In genomic region chr22:29203456-29203855, GRCh38 we compare ENCODE assay signal across 19 cellular contexts. TPM values are rescaled to one million over a fixed set of nuclear protein-coding genes. Genes with fewer than 3 reads are reported as not detected.
A peak's percentile ranks its signal among the peaks of the same experiment; 100 is the strongest.
DNase-seq lines count a peak whose midpoint lies in the region; ATAC-seq, FAIRE-seq and TF ChIP-seq lines count a peak whose summit lies in the region.
"Had no signal": no experiment of that assay in that cellular context is flagged by ENCODE, and none has a peak within 500 bp of the region (broad histone marks: within the 10 kb centered on the region; RNA-seq: fewer than 3 reads in every experiment).

No MANE protein-coding gene starts in this region.

- H3K36me3 Mint-ChIP-seq in immature natural killer cell (no peaks in the 10 kb centered on the region), GM23338 (ENCODE audit: low read depth) (no peaks in the 10 kb centered on the region; the same call in 2 of the 3 replicates)
- H3K36me3 Mint-ChIP-seq: activated naive CD8-positive, alpha-beta T cell; CD8-positive, alpha-beta T cell had no signal

- TF ChIP-seq CTCF in SK-N-SH (IDR thresholded peaks at IDR 0.05) (no peak), GM23338 (conservative IDR thresholded peaks at IDR 0.05; ENCODE audit: low read depth in 2 of 2) (no peak), ascending aorta (IDR thresholded peaks at IDR 0.05) (no peak)

- peaks cover 38 to 41% of the 10 kb centered on the region in 2 donors for H3K4me1 Mint-ChIP-seq in immature natural killer cell
- H3K4me1 Mint-ChIP-seq in GM23338, result peaks cover 22% of the 10 kb centered on the region

- ATAC-seq in GM23338, result no peak
- ATAC-seq: body of pancreas had no signal

- no peak for TF ChIP-seq EP300 in SK-N-SH (IDR thresholded peaks at IDR 0.05; ENCODE audit: borderline replicate concordance in 1 of 2, low read depth in 1 of 2, low read length in 1 of 2)

- H3K27me3 Mint-ChIP-seq in immature natural killer cell (ENCODE audit: low read depth in 3 of 3) (peaks cover 4 to 7% (median 4%) of the 10 kb centered on the region in 3 donors), GM23338 (ENCODE audit: insufficient read depth, low read depth, poor library complexity) (peaks cover 21% of the 10 kb centered on the region)

- H3F3A ChIP-seq in SK-N-SH (replicated peaks; ENCODE audit: insufficient read depth) (no peaks in the 10 kb centered on the region), GM23338 (replicated peaks; ENCODE audit: low read depth) (0 out of 2 replicates have a peak, but pooled peaks cover 17% of the 10 kb centered on the region)

- H3K9me3 Mint-ChIP-seq in immature natural killer cell (no peaks in the 10 kb centered on the region), GM23338 (no peaks in the 10 kb centered on the region)
- H3K9me3 Mint-ChIP-seq: CD8-positive, alpha-beta T cell; H9 had no signal

- no peak for DNase-seq in GM12891 (ENCODE audit: insufficient read length, low spot score)
- no peak for DNase-seq in SJSA1 (ENCODE audit: low read depth in 1 of 2, low spot score in 2 of 2)
- no peak for DNase-seq in immature natural killer cell
- DNase-seq in SK-N-SH, result no peak
- DNase-seq in GM23338 (ENCODE audit: low spot score), result no peak
- no peak for DNase-seq in DMS 273 (lab: John Stamatoyannopoulos, UW; ENCODE audit: unreplicated experiment)
- no peak for DNase-seq in ascending aorta (ENCODE audit: low spot score in 2 of 2)
- DNase-seq: DMS53, NCI-H1436 treated with DMSO at 0.1 percent for 48 hours had no signal

- POLR2A ChIA-PET in SK-N-SH (lab: Yijun Ruan, JAX), result interaction anchor here (0.6 to 0.7 kb wide), 2 partner anchors 37 to 431 kb away, joined by 4 to 5 read pairs; partner anchors contain the start of gene CCDC117

- H4K20me1 ChIP-seq in BLaER1 treated with 17β-estradiol and CSF1 and Interleukin-3, amounts not matched to agents 10 nM and 100 nM, result peaks cover 0 to 88% (median 69%) of the 10 kb centered on the region in 11 experiments; a peak in 18 of 22 replicates
- H4K20me1 ChIP-seq in SK-N-SH (ENCODE audit: insufficient read depth) (no peaks in the 10 kb centered on the region), GM23338 (replicated peaks; ENCODE audit: insufficient read depth) (no peaks in the 10 kb centered on the region)

- CTCF ChIA-PET in SK-N-SH (lab: Yijun Ruan, JAX), result interaction anchor here (1.0 to 5.5 kb wide), 7 partner anchors 11 to 53 kb away, joined by 3 to 49 read pairs (median 4); no protein-coding TSS in a partner anchor

- TF ChIP-seq POLR2A in GM12891 (IDR thresholded peaks at IDR 0.05; ENCODE audit: low read depth, low read length), result no peak

- 88% methylated on average over 4 of the region's 4 CpGs for WGBS in SK-N-SH (ENCODE audit: low lambda C conversion rate)

- H3K27ac Mint-ChIP-seq in immature natural killer cell, result peak overlapping the region in 3 of 6 donors; percentile 53 to 78 (median 74)
- H3K27ac Mint-ChIP-seq in GM23338, result no peak overlapping the region
- H3K27ac Mint-ChIP-seq: activated naive CD8-positive, alpha-beta T cell; CD8-positive, alpha-beta T cell had no signal

- peak overlapping the region in 4 of 5 donors; percentile 40 to 72 (median 46) for H3K4me3 Mint-ChIP-seq in immature natural killer cell
- H3K4me3 Mint-ChIP-seq in GM23338, result no peak overlapping the region; the same call in 2 of the 3 replicates
- H3K4me3 Mint-ChIP-seq: CD8-positive, alpha-beta T cell; H9 had no signal

- H3K36me3 ChIP-seq in BLaER1 treated with 17β-estradiol and CSF1 and Interleukin-3, amounts not matched to agents 10 nM and 100 nM, result no peaks in the 10 kb centered on the region
- H3K36me3 ChIP-seq in SJSA1, result peaks cover 23% of the 10 kb centered on the region
- no peaks in the 10 kb centered on the region for H3K36me3 ChIP-seq in SK-N-SH (replicated peaks in 1 of 2; ENCODE audit: control insufficient read depth in 1 of 2, insufficient read depth in 2 of 2, low read length in 1 of 2)
- H3K36me3 ChIP-seq in GM23338 (ENCODE audit: insufficient read depth), result no peaks in the 10 kb centered on the region
- H3K36me3 ChIP-seq in ascending aorta, result no peaks in the 10 kb centered on the region
- H3K36me3 ChIP-seq: heart left ventricle, tibial nerve had no signal

- no peaks in the 10 kb centered on the region for H3K79me2 ChIP-seq in SK-N-SH (ENCODE audit: insufficient read depth)
- no peaks in the 10 kb centered on the region for H3K79me2 ChIP-seq in GM23338 (replicated peaks; ENCODE audit: insufficient read depth)

- no peaks in the 10 kb centered on the region for H3K9me3 ChIP-seq in BLaER1 treated with 17β-estradiol and CSF1 and Interleukin-3, amounts not matched to agents 10 nM and 100 nM (replicated peaks in 1 of 11)
- no peaks in the 10 kb centered on the region for H3K9me3 ChIP-seq in SJSA1 (replicated peaks)
- no peaks in the 10 kb centered on the region for H3K9me3 ChIP-seq in SK-N-SH
- H3K9me3 ChIP-seq in ascending aorta, result no peaks in the 10 kb centered on the region
- H3K9me3 ChIP-seq: body of pancreas, psoas muscle, tibial nerve had no signal

- H3K4me3 ChIP-seq in BLaER1 treated with 17β-estradiol and CSF1 and Interleukin-3, amounts not matched to agents 10 nM and 100 nM, result no peak overlapping the region
- H3K4me3 ChIP-seq in SJSA1, result no peak overlapping the region
- no peak overlapping the region for H3K4me3 ChIP-seq in SK-N-SH (ENCODE audit: low read depth in 2 of 2, low read length in 1 of 2)
- no peak overlapping the region for H3K4me3 ChIP-seq in GM23338
- H3K4me3 ChIP-seq in ascending aorta, result no peak overlapping the region
- H3K4me3 ChIP-seq: body of pancreas, heart left ventricle, psoas muscle, tibial nerve had no signal

- intact Hi-C loops in ascending aorta (cut with DNase I), result no loop called here

- H3K27ac ChIP-seq in BLaER1 treated with 17β-estradiol and CSF1 and Interleukin-3, amounts not matched to agents 10 nM and 100 nM, result peak overlapping the region in 3 of 11 experiments; percentile 35 to 58 (median 51); a peak in 2 of 22 replicates
- H3K27ac ChIP-seq in SJSA1 (peak overlapping the region; percentile 88), SK-N-SH (ENCODE audit: low read depth in 2 of 2, low read length in 1 of 2) (no peak overlapping the region), GM23338 (ENCODE audit: low read depth) (no peak overlapping the region), ascending aorta (no peak overlapping the region)
- H3K27ac ChIP-seq: psoas muscle had no signal

- H3K9ac ChIP-seq in BLaER1 treated with 17β-estradiol and CSF1 and Interleukin-3, amounts not matched to agents 10 nM and 100 nM, result peak overlapping the region in 1 of 11 experiments; percentile 4; a peak in 2 of 22 replicates
- no peak overlapping the region for H3K9ac ChIP-seq in SK-N-SH

- H2AFZ ChIP-seq in SK-N-SH (ENCODE audit: low read depth) (no peak overlapping the region), GM23338 (no peak overlapping the region)

- no peak for TF ChIP-seq RAD21 in SK-N-SH (IDR thresholded peaks at IDR 0.05; ENCODE audit: low read length)

- H3K4me2 ChIP-seq in BLaER1 treated with 17β-estradiol and CSF1 and Interleukin-3, amounts not matched to agents 10 nM and 100 nM, result peak overlapping the region; percentile 58 to 97 (median 85); a peak in 21 of 22 replicates
- no peak overlapping the region for H3K4me2 ChIP-seq in SK-N-SH
- H3K4me2 ChIP-seq in GM23338, result no peak overlapping the region

- H3K27me3 ChIP-seq in BLaER1 treated with 17β-estradiol and CSF1 and Interleukin-3, amounts not matched to agents 10 nM and 100 nM, result peaks cover 83 to 95% (median 88%) of the 10 kb centered on the region in 11 experiments
- no peaks in the 10 kb centered on the region for H3K27me3 ChIP-seq in SJSA1 (replicated peaks)
- H3K27me3 ChIP-seq in SK-N-SH (ENCODE audit: insufficient read depth), result no peaks in the 10 kb centered on the region; the same call in 1 of the 2 replicates
- H3K27me3 ChIP-seq in GM23338 (ENCODE audit: insufficient read depth), result peaks cover 7% of the 10 kb centered on the region; the same call in 1 of the 2 replicates
- no peaks in the 10 kb centered on the region for H3K27me3 ChIP-seq in ascending aorta
- H3K27me3 ChIP-seq: body of pancreas had no signal

- H3K9me2 ChIP-seq in SK-N-SH (no peaks in the 10 kb centered on the region), GM23338 (ENCODE audit: insufficient read depth) (no peaks in the 10 kb centered on the region)

- H3K4me1 ChIP-seq in BLaER1 treated with 17β-estradiol and CSF1 and Interleukin-3, amounts not matched to agents 10 nM and 100 nM, result peaks cover 42 to 77% (median 66%) of the 10 kb centered on the region in 10 experiments
- H3K4me1 ChIP-seq in SJSA1 (replicated peaks), result peaks cover 78% of the 10 kb centered on the region
- H3K4me1 ChIP-seq in SK-N-SH (ENCODE audit: control insufficient read depth in 1 of 2, insufficient read depth in 2 of 2, low read depth in 1 of 2, low read length in 1 of 2), result peaks cover 0 to 7% of the 10 kb centered on the region in 2 experiments; a peak in 1 of 4 replicates
- H3K4me1 ChIP-seq in GM23338 (ENCODE audit: insufficient read depth), result peaks cover 14% of the 10 kb centered on the region; the same call in 1 of the 2 replicates
- H3K4me1 ChIP-seq in ascending aorta, result no peaks in the 10 kb centered on the region
- H3K4me1 ChIP-seq: psoas muscle had no signal

- FAIRE-seq in GM12891 (lab: Jason Lieb, UNC), result peak; percentile 5
- FAIRE-seq: colon, HTR-8/SVneo had no signal

TF ChIP-seq in GM12891, 5 proteins besides CTCF, POLR2A, EP300 and RAD21 (continues in another document):
- no peak for TF ChIP-seq TAF1 (IDR thresholded peaks at IDR 0.05; ENCODE audit: low read depth, low read length)
- TF ChIP-seq POU2F2 (IDR thresholded peaks at IDR 0.05; ENCODE audit: low read depth, low read length), result no peak
- TF ChIP-seq SPI1 (IDR thresholded peaks at IDR 0.05; ENCODE audit: low read depth, low read length), result peak; percentile 28; the same call in 1 of the 2 replicates

TF ChIP-seq in SK-N-SH, 30 proteins besides CTCF, POLR2A, EP300 and RAD21:
- no peak for TF ChIP-seq TCF12 (IDR thresholded peaks at IDR 0.05)

TF ChIP-seq in GM23338, 12 proteins besides CTCF, POLR2A, EP300 and RAD21 (continues in another document):
- TF ChIP-seq ETS1 (IDR thresholded peaks at IDR 0.05), result no peak

RNA-seq across cellular contexts. Expression of gene EMID1, which starts 2.2 kb away (rescaled TPM):
- polyA plus RNA-seq in GM12891 (2012; ENCODE audit: low read depth, missing spikeins), result 16.4 TPM
- total RNA-seq in SJSA1 (2014; rRNA removed; shearing (Covaris generic)), result 45.6 and 78.9 TPM in 2 replicates
- polyA plus RNA-seq in immature natural killer cell (under 1 TPM in 2 of 3 donors, not detected in 1; 0.29 to 0.91 TPM), SK-N-SH (2012; rRNA removed) (0.71 and 1.1 TPM in 2 replicates), GM23338 (2016; fragmentation: Nextera tagmentation; extraction: Ambion mirVana) (3.0 and 3.5 TPM in 2 replicates)
- 0.59 and 1.2 TPM in 2 replicates for polyA plus RNA-seq in SK-N-SH (2012; cell fraction: cytosol; rRNA removed)
- polyA plus RNA-seq in SK-N-SH (2012; cell fraction: nucleus; rRNA removed), result 0.68 and 1.3 TPM in 2 replicates
- 13.2 and 13.4 TPM in 2 replicates for total RNA-seq in GM23338 (2014; rRNA removed; shearing (Covaris generic))
- total RNA-seq in ascending aorta, result 0.64 TPM
- total RNA-seq: CD8-positive, alpha-beta T cell had no signal

Comparison
In these comparisons a context has a peak if more than half of its experiments do, and no peak if none do; other contexts are left out.
1. H3K4me2 ChIP-seq: peak in BLaER1 treated with 17β-estradiol and CSF1 and Interleukin-3, amounts not matched to agents 10 nM and 100 nM (11 of 11); none in SK-N-SH (single experiment) and GM23338 (single experiment).